In genomic region chr11:116876656-116877055, GRCh38 we compare ENCODE assay signal across 35 cellular contexts. TPM values are rescaled to one million over a fixed set of nuclear protein-coding genes. Genes with fewer than 3 reads are reported as not detected.
"Had no signal": no experiment of that assay in that cellular context is flagged by ENCODE, and none has a peak within 500 bp of the region (broad histone marks: within the 10 kb centered on the region; RNA-seq: fewer than 3 reads in every experiment).

No MANE protein-coding gene starts in this region.

- FAIRE-seq: colon, pancreas, small intestine, urothelium cell line had no signal

- ATAC-seq: activated CD4-positive, alpha-beta T cell treated with anti-CD3 and anti-CD28 coated beads for 36 hours; activated CD8-positive, alpha-beta memory T cell treated with anti-CD3 and anti-CD28 coated beads, Interleukin-2, amount 10 ng/mL, durations not matched to agents 7 days and 5 days; activated CD8-positive, alpha-beta T cell treated with anti-CD3 and anti-CD28 coated beads, Interleukin-2, amount 10 ng/mL, durations not matched to agents 7 days and 5 days; activated naive CD4-positive, alpha-beta T cell treated with anti-CD3 and anti-CD28 coated beads, Interleukin-2, amount 50 U/mL, for 72 hours; activated T-cell treated with anti-CD3 and anti-CD28 coated beads, Interleukin-2, amount 50 U/mL, for 72 hours; gastroesophageal sphincter; left cardiac atrium; pancreas; psoas muscle; stimulated activated memory B cell treated with anti-CD40 and anti-IgM and Interleukin-4, amounts not matched to agents 10 μg/mL and 1 μg/mL and 100 μg/mL, for 72 hours; stimulated activated naive CD8-positive, alpha-beta T cell treated with anti-CD3 and anti-CD28 coated beads, Interleukin-15, amount 100 ng/mL, for 72 hours; T-cell had no signal

- H3K79me2 ChIP-seq: hepatocyte had no signal

- H3K4me2 ChIP-seq: hepatocyte had no signal

- H3K9me3 ChIP-seq: breast epithelium, gastroesophageal sphincter, pancreas, psoas muscle, sigmoid colon, suprapubic skin, transverse colon had no signal

- H3K9me3 Mint-ChIP-seq: activated naive CD4-positive, alpha-beta T cell treated with anti-CD3 and anti-CD28 coated beads, Interleukin-2, amount 50 U/mL, for 72 hours; activated T-cell treated with anti-CD3 and anti-CD28 coated beads, Interleukin-2, amount 50 U/mL, for 72 hours; central memory CD8-positive, alpha-beta T cell; mesothelial cell of epicardium; naive B cell; stimulated activated memory B cell treated with anti-CD40 and anti-IgM and Interleukin-4, amounts not matched to agents 10 μg/mL and 1 μg/mL and 100 μg/mL, for 72 hours; stimulated activated naive CD8-positive, alpha-beta T cell treated with anti-CD3 and anti-CD28 coated beads, Interleukin-15, amount 100 ng/mL, for 72 hours; T-cell had no signal

- H3K4me1 ChIP-seq: breast epithelium, pancreas, suprapubic skin had no signal

- H3K27ac ChIP-seq: breast epithelium, gastroesophageal sphincter, hepatocyte, pancreas, psoas muscle, sigmoid colon, suprapubic skin, transverse colon had no signal

- H3K27ac Mint-ChIP-seq: activated CD4-positive, alpha-beta T cell treated with anti-CD3 and anti-CD28 coated beads for 36 hours; activated CD8-positive, alpha-beta memory T cell treated with anti-CD3 and anti-CD28 coated beads, Interleukin-2, amount 10 ng/mL, durations not matched to agents 7 days and 5 days; activated CD8-positive, alpha-beta T cell treated with anti-CD3 and anti-CD28 coated beads, Interleukin-2, amount 10 ng/mL, durations not matched to agents 7 days and 5 days; activated T-cell treated with anti-CD3 and anti-CD28 coated beads, Interleukin-2, amount 50 U/mL, for 72 hours; mesothelial cell of epicardium; stimulated activated memory B cell treated with anti-CD40 and anti-IgM and Interleukin-4, amounts not matched to agents 10 μg/mL and 1 μg/mL and 100 μg/mL, for 72 hours; stimulated activated naive CD8-positive, alpha-beta T cell treated with anti-CD3 and anti-CD28 coated beads, Interleukin-15, amount 100 ng/mL, for 72 hours had no signal

- H3K27me3 Mint-ChIP-seq: activated CD4-positive, alpha-beta T cell treated with anti-CD3 and anti-CD28 coated beads for 36 hours; activated CD8-positive, alpha-beta memory T cell treated with anti-CD3 and anti-CD28 coated beads, Interleukin-2, amount 10 ng/mL, durations not matched to agents 7 days and 5 days; central memory CD8-positive, alpha-beta T cell; naive B cell; stimulated activated memory B cell treated with anti-CD40 and anti-IgM and Interleukin-4, amounts not matched to agents 10 μg/mL and 1 μg/mL and 100 μg/mL, for 72 hours; stimulated activated naive CD8-positive, alpha-beta T cell treated with anti-CD3 and anti-CD28 coated beads, Interleukin-15, amount 100 ng/mL, for 72 hours; T-cell had no signal

- H3K4me3 ChIP-seq: breast epithelium, gastroesophageal sphincter, hepatocyte, pancreas, psoas muscle, sigmoid colon, suprapubic skin, transverse colon had no signal

- H3K4me3 Mint-ChIP-seq: activated CD4-positive, alpha-beta T cell treated with anti-CD3 and anti-CD28 coated beads for 36 hours; activated CD8-positive, alpha-beta memory T cell treated with anti-CD3 and anti-CD28 coated beads, Interleukin-2, amount 10 ng/mL, durations not matched to agents 7 days and 5 days; activated CD8-positive, alpha-beta T cell treated with anti-CD3 and anti-CD28 coated beads, Interleukin-2, amount 10 ng/mL, durations not matched to agents 7 days and 5 days; activated T-cell treated with anti-CD3 and anti-CD28 coated beads, Interleukin-2, amount 50 U/mL, for 72 hours; central memory CD8-positive, alpha-beta T cell; mesothelial cell of epicardium; naive B cell; stimulated activated memory B cell treated with anti-CD40 and anti-IgM and Interleukin-4, amounts not matched to agents 10 μg/mL and 1 μg/mL and 100 μg/mL, for 72 hours; stimulated activated naive CD8-positive, alpha-beta T cell treated with anti-CD3 and anti-CD28 coated beads, Interleukin-15, amount 100 ng/mL, for 72 hours; T-cell had no signal

- H3K27me3 ChIP-seq: breast epithelium, gastroesophageal sphincter, hepatocyte, pancreas, sigmoid colon, suprapubic skin, transverse colon had no signal

- DNase-seq: activated CD4-positive, alpha-beta T cell treated with anti-CD3 and anti-CD28 coated beads for 36 hours; activated CD4-positive, CD25-positive, alpha-beta regulatory T cell; activated CD8-positive, alpha-beta memory T cell treated with anti-CD3 and anti-CD28 coated beads, Interleukin-2, amount 10 ng/mL, durations not matched to agents 7 days and 5 days; activated CD8-positive, alpha-beta T cell treated with anti-CD3 and anti-CD28 coated beads, Interleukin-2, amount 10 ng/mL, durations not matched to agents 7 days and 5 days; activated naive CD4-positive, alpha-beta T cell; activated T-cell treated with anti-CD3 and anti-CD28 coated beads for 4 hours; activated T-cell treated with anti-CD3 and anti-CD28 coated beads, Interleukin-2, amount 50 U/mL, for 72 hours; dermis blood vessel endothelial cell; effector CD8-positive, alpha-beta T cell; erythroblast; left cardiac atrium; mammary epithelial cell; naive B cell; nucleus accumbens; pancreas; psoas muscle; sigmoid colon; small intestine; stimulated activated CD4-positive, alpha-beta T cell treated with anti-CD3 and anti-CD28 coated beads, Interleukin-4, amount 100 ng/mL, for 24 hours; stimulated activated naive CD8-positive, alpha-beta T cell treated with anti-CD3 and anti-CD28 coated beads, Interleukin-15, amount 100 ng/mL, for 72 hours; T-cell; transverse colon had no signal

- H2AFZ ChIP-seq: hepatocyte had no signal

RNA-seq across cellular contexts. Expression of gene APOA1, which starts 39.2 kb away (rescaled TPM):
- total RNA-seq: activated CD4-positive, alpha-beta T cell treated with anti-CD3 and anti-CD28 coated beads for 36 hours; activated CD8-positive, alpha-beta T cell treated with anti-CD3 and anti-CD28 coated beads, Interleukin-2, amount 10 ng/mL, durations not matched to agents 7 days and 5 days; activated T-cell treated with anti-CD3 and anti-CD28 coated beads, Interleukin-2, amount 50 U/mL, for 72 hours; mammary epithelial cell had no signal
- polyA plus RNA-seq: keratinocyte, neural cell had no signal

RNA-seq across cellular contexts. Expression of gene APOC3, which starts 46.9 kb away (rescaled TPM):
- total RNA-seq: activated CD4-positive, alpha-beta T cell treated with anti-CD3 and anti-CD28 coated beads for 36 hours; activated CD8-positive, alpha-beta memory T cell treated with anti-CD3 and anti-CD28 coated beads, Interleukin-2, amount 10 ng/mL, durations not matched to agents 7 days and 5 days; activated CD8-positive, alpha-beta T cell treated with anti-CD3 and anti-CD28 coated beads, Interleukin-2, amount 10 ng/mL, durations not matched to agents 7 days and 5 days; activated naive CD4-positive, alpha-beta T cell treated with anti-CD3 and anti-CD28 coated beads, Interleukin-2, amount 50 U/mL, for 72 hours; activated T-cell treated with anti-CD3 and anti-CD28 coated beads, Interleukin-2, amount 50 U/mL, for 72 hours; breast epithelium; dermis blood vessel endothelial cell; left cardiac atrium; mammary epithelial cell; mesothelial cell of epicardium; sigmoid colon; T-helper 2 cell treated with Interferon-gamma antibody and Interleukin-4, amounts not matched to agents 100 ng/mL and 5 ng/mL, for 36 hours had no signal
- polyA plus RNA-seq: keratinocyte, mammary epithelial cell, neural cell had no signal

RNA-seq across cellular contexts. Expression of gene APOA4, which starts 53.6 kb away (rescaled TPM):
- total RNA-seq: activated CD4-positive, alpha-beta T cell treated with anti-CD3 and anti-CD28 coated beads for 36 hours; activated CD8-positive, alpha-beta memory T cell treated with anti-CD3 and anti-CD28 coated beads, Interleukin-2, amount 10 ng/mL, durations not matched to agents 7 days and 5 days; activated CD8-positive, alpha-beta T cell treated with anti-CD3 and anti-CD28 coated beads, Interleukin-2, amount 10 ng/mL, durations not matched to agents 7 days and 5 days; activated naive CD4-positive, alpha-beta T cell treated with anti-CD3 and anti-CD28 coated beads, Interleukin-2, amount 50 U/mL, for 72 hours; activated T-cell treated with anti-CD3 and anti-CD28 coated beads, Interleukin-2, amount 50 U/mL, for 72 hours; dermis blood vessel endothelial cell; left cardiac atrium; mammary epithelial cell; mesothelial cell of epicardium; pancreas; sigmoid colon; T-cell; T-helper 2 cell treated with Interferon-gamma antibody and Interleukin-4, amounts not matched to agents 100 ng/mL and 5 ng/mL, for 36 hours; transverse colon had no signal
- polyA plus RNA-seq: keratinocyte, mammary epithelial cell, neural cell had no signal
